8 cellular contexts compared by ENCODE assay signal in the genomic region with DNA sequence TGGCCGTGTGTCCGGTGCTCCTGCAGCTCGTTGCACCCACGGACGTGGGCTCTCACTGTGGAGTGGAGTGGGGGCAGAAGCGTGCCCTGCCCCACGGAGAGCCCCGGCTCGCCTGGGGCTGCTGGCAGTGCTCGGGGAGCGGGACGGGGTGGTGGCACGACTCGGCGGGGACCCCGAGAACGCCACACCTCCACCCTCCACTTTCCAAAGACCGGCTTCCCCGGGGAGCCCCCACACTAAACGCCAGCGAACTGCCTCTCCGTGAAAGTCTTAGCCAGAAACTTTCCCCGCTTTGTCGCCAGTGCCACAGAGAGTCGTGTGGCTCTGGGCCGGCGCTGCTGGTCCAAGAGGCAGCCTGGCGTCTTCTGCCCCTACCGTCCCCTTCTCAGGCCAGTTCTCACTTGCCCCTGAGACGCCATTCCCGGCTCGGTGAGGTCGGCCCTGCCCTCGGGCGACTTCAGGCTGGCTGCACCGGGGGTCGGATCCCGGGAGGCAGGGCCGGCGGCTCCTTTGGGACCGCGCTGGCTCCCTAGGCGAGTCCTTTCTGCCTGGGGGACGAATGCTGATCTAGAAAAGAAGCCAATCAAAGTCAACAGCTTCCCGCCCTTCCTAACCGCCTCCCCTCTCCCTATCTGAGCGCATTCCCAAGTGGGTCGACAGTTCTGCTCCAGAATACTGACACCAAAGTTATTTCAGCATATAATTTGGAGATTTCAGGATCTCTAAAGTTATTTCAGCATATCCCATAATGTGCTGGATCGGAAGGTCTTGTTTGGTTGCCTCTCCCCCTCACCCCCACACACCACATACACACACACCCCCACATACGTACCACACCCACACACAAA. TPM values are rescaled to one million over a fixed set of nuclear protein-coding genes. Genes with fewer than 3 reads are reported as not detected.
DNase-seq lines count a peak whose midpoint lies in the region; ATAC-seq and TF ChIP-seq lines count a peak whose summit lies in the region.

No MANE protein-coding gene starts in this region.

- TF ChIP-seq POLR2A in gastroesophageal sphincter (IDR thresholded peaks at IDR 0.05) (no peak), vagina (IDR thresholded peaks at IDR 0.05) (no peak)

- ATAC-seq in GM19025 (IDR thresholded peaks at IDR 0.05; ENCODE audit: low read depth, unreplicated experiment): peak; percentile 48
- ATAC-seq in HG03159 (IDR thresholded peaks at IDR 0.05; ENCODE audit: unreplicated experiment): peak; percentile 40
- peak; percentile 38 for ATAC-seq in gastroesophageal sphincter

- H3K79me2 ChIP-seq in neural progenitor cell (ENCODE audit: low read depth): no peaks in the 10 kb centered on the region

- H3F3A ChIP-seq in neural progenitor cell (ENCODE audit: low read depth): peaks cover 24% of the 10 kb centered on the region

- peak overlapping the region; percentile 5 for H3K9ac ChIP-seq in neural progenitor cell

- H3K4me3 ChIP-seq in gastroesophageal sphincter (peak overlapping the region; percentile 42 to 75), neural progenitor cell (peak overlapping the region; percentile 99), vagina (peak overlapping the region; percentile 64 to 65)

- TF ChIP-seq CTCF in gastroesophageal sphincter (IDR thresholded peaks at IDR 0.05) (no peak), neural progenitor cell (IDR thresholded peaks at IDR 0.05) (no peak), vagina (IDR thresholded peaks at IDR 0.05) (no peak)

- no peaks in the 10 kb centered on the region for H3K36me3 ChIP-seq in gastroesophageal sphincter
- no peaks in the 10 kb centered on the region for H3K36me3 ChIP-seq in neural progenitor cell
- H3K36me3 ChIP-seq in vagina: no peaks in the 10 kb centered on the region

- no peak for TF ChIP-seq EP300 in gastroesophageal sphincter (IDR thresholded peaks at IDR 0.05)

- peak overlapping the region; percentile 26 to 86 (median 81) for H3K27ac ChIP-seq in gastroesophageal sphincter
- H3K27ac ChIP-seq in neural progenitor cell: no peak overlapping the region
- peak overlapping the region; percentile 77 for H3K27ac ChIP-seq in vagina

- no peaks in the 10 kb centered on the region for H3K36me3 Mint-ChIP-seq in activated T-helper 2 cell treated with anti-CD3 and anti-CD28 coated beads, Interferon-gamma antibody, Interleukin-2, Interleukin-4, amounts not matched to agents 10 μg/mL and 5 μg/mL and 100 μg/mL, durations not matched to agents 14 hours and 24 hours and 36 hours (ENCODE audit: low read depth)
- peaks cover 4% of the 10 kb centered on the region for H3K36me3 Mint-ChIP-seq in neural progenitor cell

- peaks cover 8% of the 10 kb centered on the region for H3K27me3 Mint-ChIP-seq in activated T-helper 2 cell treated with anti-CD3 and anti-CD28 coated beads, Interferon-gamma antibody, Interleukin-2, Interleukin-4, amounts not matched to agents 10 μg/mL and 5 μg/mL and 100 μg/mL, durations not matched to agents 14 hours and 24 hours and 36 hours (ENCODE audit: low read depth)
- H3K27me3 Mint-ChIP-seq in neural progenitor cell (ENCODE audit: insufficient read depth, low read depth): no peaks in the 10 kb centered on the region

- peak overlapping the region; percentile 97 for H3K4me2 ChIP-seq in neural progenitor cell

- H3K27ac Mint-ChIP-seq in activated T-helper 2 cell treated with anti-CD3 and anti-CD28 coated beads, Interferon-gamma antibody, Interleukin-2, Interleukin-4, amounts not matched to agents 10 μg/mL and 5 μg/mL and 100 μg/mL, durations not matched to agents 14 hours and 24 hours and 36 hours: peak overlapping the region; percentile 81
- peak overlapping the region; percentile 42 for H3K27ac Mint-ChIP-seq in neural progenitor cell

- DNase-seq in CD1c-positive myeloid dendritic cell (ENCODE audit: extremely low spot score): peak; percentile 10
- DNase-seq in NOMO-1 treated with DMSO at 0.1 percent for 48 hours (lab: John Stamatoyannopoulos, UW; ENCODE audit: unreplicated experiment): peak; percentile 29
- DNase-seq in activated T-helper 2 cell treated with anti-CD3 and anti-CD28 coated beads, Interferon-gamma antibody, Interleukin-2, Interleukin-4, amounts not matched to agents 10 μg/mL and 5 μg/mL and 100 μg/mL, durations not matched to agents 14 hours and 24 hours and 36 hours (ENCODE audit: low spot score): peak; percentile 11
- peak; percentile 57 for DNase-seq in neural progenitor cell (ENCODE audit: low spot score)
- no peak for DNase-seq in vagina (ENCODE audit: extremely low spot score in 2 of 2)

- H3K4me3 Mint-ChIP-seq in activated T-helper 2 cell treated with anti-CD3 and anti-CD28 coated beads, Interferon-gamma antibody, Interleukin-2, Interleukin-4, amounts not matched to agents 10 μg/mL and 5 μg/mL and 100 μg/mL, durations not matched to agents 14 hours and 24 hours and 36 hours (ENCODE audit: low read depth): peak overlapping the region; percentile 88
- peak overlapping the region; percentile 85 for H3K4me3 Mint-ChIP-seq in neural progenitor cell

- H3K4me1 Mint-ChIP-seq in activated T-helper 2 cell treated with anti-CD3 and anti-CD28 coated beads, Interferon-gamma antibody, Interleukin-2, Interleukin-4, amounts not matched to agents 10 μg/mL and 5 μg/mL and 100 μg/mL, durations not matched to agents 14 hours and 24 hours and 36 hours (ENCODE audit: low read depth): peaks cover 38% of the 10 kb centered on the region
- peaks cover 49% of the 10 kb centered on the region for H3K4me1 Mint-ChIP-seq in neural progenitor cell

- no peaks in the 10 kb centered on the region for H3K27me3 ChIP-seq in gastroesophageal sphincter
- no peaks in the 10 kb centered on the region for H3K27me3 ChIP-seq in neural progenitor cell
- H3K27me3 ChIP-seq in vagina: no peaks in the 10 kb centered on the region

- 14 to 28% methylated on average over 2 to 4 of the region's 50 CpGs for WGBS in gastroesophageal sphincter (ENCODE audit: low coverage in 1 of 2), 2 donors

- H3K9me3 Mint-ChIP-seq in activated T-helper 2 cell treated with anti-CD3 and anti-CD28 coated beads, Interferon-gamma antibody, Interleukin-2, Interleukin-4, amounts not matched to agents 10 μg/mL and 5 μg/mL and 100 μg/mL, durations not matched to agents 14 hours and 24 hours and 36 hours: peaks cover 8% of the 10 kb centered on the region
- H3K9me3 Mint-ChIP-seq in neural progenitor cell: peaks cover 13% of the 10 kb centered on the region

- H3K4me1 ChIP-seq in gastroesophageal sphincter (peaks cover 0 to 53% (median 3%) of the 10 kb centered on the region in 3 donors), neural progenitor cell (peaks cover 40% of the 10 kb centered on the region), vagina (peaks cover 20% of the 10 kb centered on the region)

- H2AFZ ChIP-seq in neural progenitor cell (replicated peaks): peak overlapping the region; percentile 97

- no peaks in the 10 kb centered on the region for H4K20me1 ChIP-seq in neural progenitor cell (ENCODE audit: low read depth)

- H3K9me3 ChIP-seq in gastroesophageal sphincter (no peaks in the 10 kb centered on the region), neural progenitor cell (ENCODE audit: low read depth) (no peaks in the 10 kb centered on the region), vagina (no peaks in the 10 kb centered on the region)

- intact Hi-C loops in activated T-helper 2 cell treated with anti-CD3 and anti-CD28 coated beads, Interferon-gamma antibody, Interleukin-2, Interleukin-4, amounts not matched to agents 10 μg/mL and 5 μg/mL and 100 μg/mL, durations not matched to agents 14 hours and 24 hours and 36 hours (cut with micrococcal nuclease): loop anchor here (10.0 kb wide), 1 partner anchor 206 kb away; a partner anchor contains a TSS
- intact Hi-C loops in vagina (cut with DNase I): no loop called here

RNA-seq across cellular contexts. Expression of a gene that starts 2.6 kb away (rescaled TPM):
- total RNA-seq in activated T-helper 2 cell treated with anti-CD3 and anti-CD28 coated beads, Interferon-gamma antibody, Interleukin-2, Interleukin-4, amounts not matched to agents 10 μg/mL and 5 μg/mL and 100 μg/mL, durations not matched to agents 14 hours and 24 hours and 36 hours: 0.30 and 0.44 TPM in 2 replicates
- total RNA-seq in gastroesophageal sphincter: under 1 TPM in 3 of 4 donors, not detected in 1; 0.31 to 0.67 (median 0.57) TPM
- 4.6 and 5.6 TPM in 2 replicates for total RNA-seq in neural progenitor cell (ENCODE audit: low replicate concordance)
- total RNA-seq in vagina: not detected

Comparison
In these comparisons a context has a peak if more than half of its experiments do, and no peak if none do; other contexts are left out.
1. DNase-seq: peak in CD1c-positive myeloid dendritic cell (single experiment), NOMO-1 treated with DMSO at 0.1 percent for 48 hours (single experiment), activated T-helper 2 cell treated with anti-CD3 and anti-CD28 coated beads, Interferon-gamma antibody, Interleukin-2, Interleukin-4, amounts not matched to agents 10 μg/mL and 5 μg/mL and 100 μg/mL, durations not matched to agents 14 hours and 24 hours and 36 hours (single experiment) and neural progenitor cell (single experiment); none in vagina (0 of 2).
2. Peak in every context shown above with its lines, with median percentiles within 50 percentile points of each other: ATAC-seq and H3K4me3 ChIP-seq.